Comparison of ENCODE assay signal across 18 cellular contexts in genomic region chr3:45312836-45313493, GRCh38.
A peak's percentile ranks its signal among the peaks of the same experiment; 100 is the strongest.
DNase-seq lines count a peak whose midpoint lies in the region; ATAC-seq and TF ChIP-seq lines count a peak whose summit lies in the region.
"Had no signal": no experiment of that assay in that cellular context is flagged by ENCODE, and none has a peak within 500 bp of the region (broad histone marks: within the 10 kb centered on the region; RNA-seq: fewer than 3 reads in every experiment).

No MANE protein-coding gene starts in this region.

- H3K9me3 Mint-ChIP-seq in chondrocyte (ENCODE audit: low read depth) (no peaks in the 10 kb centered on the region), osteocyte (ENCODE audit: unreplicated experiment) (no peaks in the 10 kb centered on the region)
- H3K9me3 Mint-ChIP-seq: CD8-positive, alpha-beta T cell had no signal

- no peaks in the 10 kb centered on the region for H3K36me3 Mint-ChIP-seq in chondrocyte (ENCODE audit: low read depth)
- H3K36me3 Mint-ChIP-seq in osteocyte (ENCODE audit: unreplicated experiment) = no peaks in the 10 kb centered on the region
- H3K36me3 Mint-ChIP-seq: CD8-positive, alpha-beta T cell had no signal

- no peak overlapping the region for H3K4me3 ChIP-seq in iPS DF 6.9 (ENCODE audit: low read length)
- H3K4me3 ChIP-seq: BLaER1 treated with 17β-estradiol and CSF1 and Interleukin-3, amounts not matched to agents 10 nM and 100 nM; SK-N-MC had no signal

- TF ChIP-seq CTCF in chondrocyte (IDR thresholded peaks at IDR 0.05) = no peak
- no peak for TF ChIP-seq CTCF in osteocyte (IDR thresholded peaks at IDR 0.05)

- ATAC-seq in GM21423 (IDR thresholded peaks at IDR 0.05; ENCODE audit: unreplicated experiment) = no peak
- no peak for ATAC-seq in HG02981 (IDR thresholded peaks at IDR 0.05; ENCODE audit: unreplicated experiment)
- ATAC-seq in HG02610 (IDR thresholded peaks at IDR 0.05; ENCODE audit: unreplicated experiment) = no peak
- no peak for ATAC-seq in HG03457 (IDR thresholded peaks at IDR 0.05; ENCODE audit: unreplicated experiment)
- ATAC-seq: CD8-positive, alpha-beta T cell; HCT116 had no signal

- H3K27ac Mint-ChIP-seq in chondrocyte (ENCODE audit: unreplicated experiment) (peak overlapping the region; percentile 23), osteocyte (ENCODE audit: unreplicated experiment) (no peak overlapping the region)
- H3K27ac Mint-ChIP-seq: CD8-positive, alpha-beta T cell had no signal

- no peak overlapping the region for H3K4me3 Mint-ChIP-seq in chondrocyte (ENCODE audit: unreplicated experiment)
- no peak overlapping the region for H3K4me3 Mint-ChIP-seq in osteocyte (ENCODE audit: unreplicated experiment)
- H3K4me3 Mint-ChIP-seq: CD8-positive, alpha-beta T cell had no signal

- peaks cover 7% of the 10 kb centered on the region for H3K4me1 Mint-ChIP-seq in chondrocyte (ENCODE audit: low read depth)
- no peaks in the 10 kb centered on the region for H3K4me1 Mint-ChIP-seq in osteocyte (ENCODE audit: unreplicated experiment)

- DNase-seq in NCI-H345 (lab: John Stamatoyannopoulos, UW) (peak; percentile 42), chondrocyte (ENCODE audit: low spot score) (no peak), iPS DF 6.9 (ENCODE audit: low read depth, low spot score) (no peak), osteocyte (ENCODE audit: extremely low spot score, unreplicated experiment) (peak; percentile 53)
- DNase-seq: CD8-positive, alpha-beta T cell; DMS53; NCI-H1417; NCI-H187 treated with DMSO at 0.1 percent for 48 hours; NCI-H226; NCI-H526 treated with DMSO at 0.1 percent for 48 hours; Right ventricle myocardium superior had no signal

- H3K4me1 ChIP-seq in iPS DF 6.9 (ENCODE audit: control insufficient read depth, insufficient read depth, low read length) = peaks cover 15% of the 10 kb centered on the region
- H3K4me1 ChIP-seq: BLaER1 treated with 17β-estradiol and CSF1 and Interleukin-3, amounts not matched to agents 10 nM and 100 nM had no signal

- no peaks in the 10 kb centered on the region for H3K9me3 ChIP-seq in iPS DF 6.9 (ENCODE audit: control insufficient read depth, insufficient read depth, low read length)

- peak overlapping the region; percentile 70 for H3K27ac ChIP-seq in iPS DF 6.9 (ENCODE audit: low read length)
- H3K27ac ChIP-seq: BLaER1 treated with 17β-estradiol and CSF1 and Interleukin-3, amounts not matched to agents 10 nM and 100 nM; SK-N-MC had no signal

- WGBS in iPS DF 6.9 (ENCODE audit: insufficient coverage, insufficient read length) = no CpG with 5 or more reads among the region's 7 CpGs

- no peaks in the 10 kb centered on the region for H3K36me3 ChIP-seq in iPS DF 6.9 (ENCODE audit: control insufficient read depth, insufficient read depth, low read length)
- H3K36me3 ChIP-seq: BLaER1 treated with 17β-estradiol and CSF1 and Interleukin-3, amounts not matched to agents 10 nM and 100 nM had no signal

- H3K27me3 Mint-ChIP-seq in chondrocyte (ENCODE audit: low read depth) (peaks cover 34% of the 10 kb centered on the region), osteocyte (ENCODE audit: unreplicated experiment) (peaks cover 42% of the 10 kb centered on the region)

- H3K27me3 ChIP-seq in iPS DF 6.9 (ENCODE audit: control insufficient read depth, insufficient read depth, low read length) = no peaks in the 10 kb centered on the region
- H3K27me3 ChIP-seq: BLaER1 treated with 17β-estradiol and CSF1 and Interleukin-3, amounts not matched to agents 10 nM and 100 nM had no signal

Comparison
In these comparisons a context has a peak if more than half of its experiments do, and no peak if none do; other contexts are left out.
1. DNase-seq: peak in NCI-H345 (single experiment) and osteocyte (single experiment); none in chondrocyte (single experiment) and iPS DF 6.9 (single experiment).